In genomic region chr13:96216543-96216942, GRCh38 we compare ENCODE assay signal across 15 cellular contexts.
DNase-seq lines count a peak whose midpoint lies in the region; ATAC-seq and TF ChIP-seq lines count a peak whose summit lies in the region.
"Had no signal": no experiment of that assay in that cellular context is flagged by ENCODE, and none has a peak within 500 bp of the region (broad histone marks: within the 10 kb centered on the region; RNA-seq: fewer than 3 reads in every experiment).

No MANE protein-coding gene starts in this region.

- H3K4me2 ChIP-seq in GM23338, result no peak overlapping the region

- no peaks in the 10 kb centered on the region for H3K9me2 ChIP-seq in GM23338 (ENCODE audit: insufficient read depth)

- no peak overlapping the region for H2AFZ ChIP-seq in GM23338
- H2AFZ ChIP-seq: GM23248 had no signal

- ATAC-seq in GM23338, result peak; percentile 76
- ATAC-seq in WTC11, result peak; percentile 84
- ATAC-seq in SK-N-SH treated with all-trans-retinoic acid at 6 μM for 48 hours, result no peak

- no peaks in the 10 kb centered on the region for H3K9me3 Mint-ChIP-seq in GM23338
- H3K9me3 Mint-ChIP-seq in WTC11, result peaks cover 7% of the 10 kb centered on the region

- POLR2A ChIA-PET in WTC11 (lab: Charles Lee), result no interaction called here

- no peaks in the 10 kb centered on the region for H3K36me3 ChIP-seq in BE2C
- H3K36me3 ChIP-seq in GM23338 (ENCODE audit: insufficient read depth), result no peaks in the 10 kb centered on the region

- 0 out of 3 replicates have a peak, but pooled peaks cover 2% of the 10 kb centered on the region for H3K4me1 Mint-ChIP-seq in GM23338
- H3K4me1 Mint-ChIP-seq in WTC11, result no peaks in the 10 kb centered on the region
- H3K4me1 Mint-ChIP-seq: B cell; CD4-positive, alpha-beta memory T cell had no signal

- H3K9me3 ChIP-seq in BE2C, result no peaks in the 10 kb centered on the region

- H3K27me3 Mint-ChIP-seq in GM23338 (ENCODE audit: insufficient read depth, low read depth, poor library complexity) (peaks cover 1% of the 10 kb centered on the region), WTC11 (ENCODE audit: low read depth) (no peaks in the 10 kb centered on the region)
- H3K27me3 Mint-ChIP-seq: B cell; CD4-positive, alpha-beta memory T cell had no signal

- CTCF ChIA-PET in WTC11 (lab: Charles Lee), result interaction anchor here (0.8 to 1.5 kb wide), 4 partner anchors 13 to 601 kb away, joined by 3 to 5 read pairs (median 4); no protein-coding TSS in a partner anchor

- no peak overlapping the region for H3K27ac ChIP-seq in GM23338 (ENCODE audit: low read depth)
- H3K27ac ChIP-seq: C4-2B, GM23248 had no signal

- H3K4me3 Mint-ChIP-seq in GM23338, result no peak overlapping the region
- no peak overlapping the region for H3K4me3 Mint-ChIP-seq in WTC11
- H3K4me3 Mint-ChIP-seq: B cell; CD4-positive, alpha-beta memory T cell; HFFc6 had no signal

- H3K27me3 ChIP-seq in BE2C, result no peaks in the 10 kb centered on the region
- H3K27me3 ChIP-seq in GM23338 (ENCODE audit: insufficient read depth), result no peaks in the 10 kb centered on the region

- H3K4me3 ChIP-seq in BE2C (ENCODE audit: low read depth, low read length) (no peak overlapping the region), GM23338 (no peak overlapping the region)
- H3K4me3 ChIP-seq: GM23248 had no signal

- DNase-seq in BE2C (no peak), GM23338 (ENCODE audit: low spot score) (peak; percentile 60), WTC11 (ENCODE audit: low spot score) (peak; percentile 16), iPS-NIHi11 (ENCODE audit: low spot score) (peak; percentile 32), NCI-H1930 (lab: John Stamatoyannopoulos, UW) (no peak)
- no peak for DNase-seq in activated naive CD4-positive, alpha-beta T cell treated with Interleukin-2 at 50 U/mL for 16 hours
- DNase-seq: CD4-positive, alpha-beta memory T cell; DND-41; GF-D8; GM23248; HCEC 1CT; HFFc6 had no signal

- TF ChIP-seq CTCF in BE2C (IDR thresholded peaks at IDR 0.05; ENCODE audit: low read depth, low read length), result peak; percentile 19; the same call in 1 of the 2 replicates
- peak; percentile 44 to 61 for TF ChIP-seq CTCF in GM23338 (conservative IDR thresholded peaks at IDR 0.05; ENCODE audit: low read depth in 2 of 2)
- TF ChIP-seq CTCF in WTC11 (IDR thresholded peaks at IDR 0.05), result no peak

- no peaks in the 10 kb centered on the region for H3K79me2 ChIP-seq in GM23338 (replicated peaks; ENCODE audit: insufficient read depth)

- no peaks in the 10 kb centered on the region for H3F3A ChIP-seq in GM23338 (replicated peaks; ENCODE audit: low read depth)

- H3K4me1 ChIP-seq in BE2C (no peaks in the 10 kb centered on the region), GM23338 (ENCODE audit: insufficient read depth) (no peaks in the 10 kb centered on the region)

- no peaks in the 10 kb centered on the region for H3K36me3 Mint-ChIP-seq in GM23338 (ENCODE audit: low read depth)
- H3K36me3 Mint-ChIP-seq in WTC11, result no peaks in the 10 kb centered on the region
- H3K36me3 Mint-ChIP-seq: CD4-positive, alpha-beta memory T cell had no signal

- no peak overlapping the region for H3K27ac Mint-ChIP-seq in GM23338
- H3K27ac Mint-ChIP-seq in WTC11, result no peak overlapping the region
- H3K27ac Mint-ChIP-seq: B cell; CD4-positive, alpha-beta memory T cell; HFFc6 had no signal

- H4K20me1 ChIP-seq in GM23338 (replicated peaks; ENCODE audit: insufficient read depth), result no peaks in the 10 kb centered on the region

TF ChIP-seq in GM23338, 12 proteins besides CTCF, POLR2A, EP300 and RAD21 (continues in another document):
- TF ChIP-seq ETS1 (IDR thresholded peaks at IDR 0.05) (no peak), EZH2 (IDR thresholded peaks at IDR 0.05; ENCODE audit: low read depth, unreplicated experiment) (no peak)

TF ChIP-seq in WTC11, 78 proteins besides CTCF, POLR2A, EP300 and RAD21 (continues in another document):
- TF ChIP-seq ZNF512 (CRISPR knock-in tag; IDR thresholded peaks at IDR 0.05; ENCODE audit: borderline replicate concordance) (no peak), ZNF532 (CRISPR knock-in tag; IDR thresholded peaks at IDR 0.05; ENCODE audit: borderline replicate concordance) (no peak)

TF ChIP-seq in SK-N-SH treated with all-trans-retinoic acid at 6 μM for 48 hours, 23 proteins besides CTCF, POLR2A, EP300 and RAD21:
- TF ChIP-seq TCF4 (CRISPR knock-in tag; IDR thresholded peaks at IDR 0.05; ENCODE audit: borderline replicate concordance) (no peak), RARB (CRISPR knock-in tag; IDR thresholded peaks at IDR 0.05) (no peak), GLIS3 (CRISPR knock-in tag; IDR thresholded peaks at IDR 0.05) (no peak), SNAI2 (CRISPR knock-in tag; IDR thresholded peaks at IDR 0.05) (no peak), ARNTL (CRISPR knock-in tag; IDR thresholded peaks at IDR 0.05; ENCODE audit: borderline replicate concordance, low read depth) (no peak), ZNF8 (CRISPR knock-in tag; IDR thresholded peaks at IDR 0.05) (no peak), ZC3H10 (CRISPR knock-in tag; IDR thresholded peaks at IDR 0.05) (no peak), BACH2 (CRISPR knock-in tag; IDR thresholded peaks at IDR 0.05; ENCODE audit: borderline replicate concordance) (no peak)
TF ChIP-seq in SK-N-SH treated with all-trans-retinoic acid at 6 μM for 48 hours: peak in this region for 0.

Comparison
In these comparisons a context has a peak if more than half of its experiments do, and no peak if none do; other contexts are left out.
1. DNase-seq: peak in GM23338 (single experiment), WTC11 (single experiment) and iPS-NIHi11 (single experiment); none in BE2C (single experiment), activated naive CD4-positive, alpha-beta T cell treated with Interleukin-2 at 50 U/mL for 16 hours (single experiment) and NCI-H1930 (0 of 2).